Comparison of ENCODE assay signal across 8 cellular contexts in the genomic region with DNA sequence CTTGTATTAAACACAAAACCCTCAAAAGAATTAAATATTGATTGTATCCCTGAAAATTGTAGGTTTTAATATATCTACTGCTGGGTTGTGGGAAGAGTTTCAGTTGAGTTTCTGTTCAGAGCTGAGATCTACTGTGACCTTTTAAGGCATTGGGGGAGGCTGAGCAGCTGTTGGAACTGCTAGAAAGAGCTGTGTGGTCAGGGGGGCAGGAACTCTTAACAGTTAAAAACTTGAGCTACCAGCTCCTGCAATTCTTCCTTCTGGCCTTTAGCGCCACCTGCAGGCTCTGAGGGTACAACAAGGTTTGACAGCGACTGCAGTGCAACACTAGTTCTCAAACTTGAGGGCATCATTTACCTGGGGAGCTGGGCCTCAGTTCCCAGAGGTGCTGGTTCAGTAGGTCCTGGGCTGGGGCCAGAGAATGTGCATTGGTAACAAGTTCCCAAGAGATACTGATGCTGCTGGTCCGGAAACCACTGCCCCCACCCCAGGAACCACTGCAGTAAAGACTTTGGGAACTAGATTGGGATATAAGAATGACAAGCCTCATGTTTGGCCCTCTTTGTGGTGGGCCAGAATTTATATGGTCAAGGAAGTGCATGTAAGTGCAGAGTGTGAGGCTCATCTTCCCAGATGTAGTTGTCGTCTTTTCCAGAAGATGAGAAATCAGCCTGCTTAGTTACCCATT. TPM values are rescaled to one million over a fixed set of nuclear protein-coding genes. Genes with fewer than 3 reads are reported as not detected.
DNase-seq lines count a peak whose midpoint lies in the region; ATAC-seq and TF ChIP-seq lines count a peak whose summit lies in the region.

No MANE protein-coding gene starts in this region.

- intact Hi-C loops in head of caudate nucleus (cut with DNase I), result loop anchor here (5.0 to 10.0 kb wide), 3 partner anchors 830 to 1120 kb away; partner anchors contain the start of gene KPNA3
- intact Hi-C loops in upper lobe of right lung (cut with DNase I), result no loop called here

- CTCF ChIA-PET in SK-N-SH (lab: Yijun Ruan, JAX), result interaction anchor here (0.5 to 6.1 kb wide), 78 partner anchors 9 to 1121 kb away, joined by 3 to 47 read pairs (median 4); partner anchors contain the start of genes SPRYD7 and TRIM13

- H3K27me3 ChIP-seq in SK-N-SH (ENCODE audit: insufficient read depth), result no peaks in the 10 kb centered on the region
- no peaks in the 10 kb centered on the region for H3K27me3 ChIP-seq in upper lobe of right lung

- WGBS in SK-N-SH (ENCODE audit: low lambda C conversion rate), result 32% methylated on average over 4 of the region's 4 CpGs

- H3K36me3 ChIP-seq in SK-N-SH (replicated peaks in 1 of 2; ENCODE audit: control insufficient read depth in 1 of 2, insufficient read depth in 2 of 2, low read length in 1 of 2) (no peaks in the 10 kb centered on the region), upper lobe of right lung (no peaks in the 10 kb centered on the region)

- peak in 1 of 2 experiments; percentile 31; a peak in 3 of 4 replicates for TF ChIP-seq EP300 in SK-N-SH (IDR thresholded peaks at IDR 0.05; ENCODE audit: borderline replicate concordance in 1 of 2, low read depth in 1 of 2, low read length in 1 of 2)

- DNase-seq in GM12864 (ENCODE audit: low read depth), result peak; percentile 95
- DNase-seq in NCI-H1048 (lab: John Stamatoyannopoulos, UW), result peak; percentile 26
- DNase-seq in SK-N-SH, result peak; percentile 68
- DNase-seq in activated naive CD4-positive, alpha-beta T cell treated with anti-CD3 and anti-CD28 coated beads, Interleukin-2, amount 50 U/mL, for 72 hours (ENCODE audit: low spot score in 2 of 2), result peak; percentile 85 to 93
- peak; percentile 72 to 96 (median 91) for DNase-seq in head of caudate nucleus
- peak; percentile 86 for DNase-seq in pons (ENCODE audit: low spot score)
- peak; percentile 92 for DNase-seq in upper lobe of right lung

- H3F3A ChIP-seq in SK-N-SH (replicated peaks; ENCODE audit: insufficient read depth), result peaks cover 6% of the 10 kb centered on the region

- H3K4me2 ChIP-seq in SK-N-SH, result peak overlapping the region; percentile 37; the same call in 1 of the 2 replicates

- ATAC-seq in HG02588 (IDR thresholded peaks at IDR 0.05; ENCODE audit: unreplicated experiment), result peak; percentile 57
- peak; percentile 47 to 65 for ATAC-seq in activated naive CD4-positive, alpha-beta T cell treated with anti-CD3 and anti-CD28 coated beads, Interleukin-2, amount 50 U/mL, for 72 hours
- peak; percentile 72 for ATAC-seq in upper lobe of right lung

- no peaks in the 10 kb centered on the region for H4K20me1 ChIP-seq in SK-N-SH (ENCODE audit: insufficient read depth)

- H3K4me3 ChIP-seq in GM12864 (ENCODE audit: low read depth, low read length), result peak overlapping the region; percentile 25; the same call in 1 of the 2 replicates
- H3K4me3 ChIP-seq in SK-N-SH (ENCODE audit: low read depth in 2 of 2, low read length in 1 of 2), result peak overlapping the region in 1 of 2 experiments; percentile 40; a peak in 1 of 4 replicates
- no peak overlapping the region for H3K4me3 ChIP-seq in upper lobe of right lung

- POLR2A ChIA-PET in SK-N-SH (lab: Yijun Ruan, JAX), result interaction anchor here (1.1 kb wide), 1 partner anchor 915 kb away, joined by 5 read pairs; the partner anchor contains the start of gene TRIM13

- H3K9ac ChIP-seq in SK-N-SH, result no peak overlapping the region

- no peaks in the 10 kb centered on the region for H3K9me2 ChIP-seq in SK-N-SH

- no peaks in the 10 kb centered on the region for H3K9me3 Mint-ChIP-seq in activated naive CD4-positive, alpha-beta T cell treated with anti-CD3 and anti-CD28 coated beads, Interleukin-2, amount 50 U/mL, for 72 hours

- peaks cover 7 to 25% of the 10 kb centered on the region in 2 experiments for H3K4me1 ChIP-seq in SK-N-SH (ENCODE audit: control insufficient read depth in 1 of 2, insufficient read depth in 2 of 2, low read depth in 1 of 2, low read length in 1 of 2)
- peaks cover 49% of the 10 kb centered on the region for H3K4me1 ChIP-seq in upper lobe of right lung

- H3K27ac ChIP-seq in SK-N-SH (ENCODE audit: low read depth in 2 of 2, low read length in 1 of 2) (no peak overlapping the region), upper lobe of right lung (peak overlapping the region; percentile 96)

- H3K79me2 ChIP-seq in SK-N-SH (ENCODE audit: insufficient read depth), result peaks cover 58% of the 10 kb centered on the region

- peak; percentile 94 for TF ChIP-seq RAD21 in SK-N-SH (IDR thresholded peaks at IDR 0.05; ENCODE audit: low read length)

- TF ChIP-seq CTCF in GM12864 (IDR thresholded peaks at IDR 0.05; ENCODE audit: low read depth, low read length, missing control alignments) (peak; percentile 86), SK-N-SH (IDR thresholded peaks at IDR 0.05) (peak; percentile 88), upper lobe of right lung (IDR thresholded peaks at IDR 0.05) (peak; percentile 89)

- H3K27ac Mint-ChIP-seq in activated naive CD4-positive, alpha-beta T cell treated with anti-CD3 and anti-CD28 coated beads, Interleukin-2, amount 50 U/mL, for 72 hours, result peak overlapping the region in 1 of 2 donors; percentile 99

- no peak overlapping the region for H2AFZ ChIP-seq in SK-N-SH (ENCODE audit: low read depth)

- peaks cover 4 to 11% of the 10 kb centered on the region in 2 donors for H3K36me3 Mint-ChIP-seq in activated naive CD4-positive, alpha-beta T cell treated with anti-CD3 and anti-CD28 coated beads, Interleukin-2, amount 50 U/mL, for 72 hours

- H3K9me3 ChIP-seq in SK-N-SH (no peaks in the 10 kb centered on the region), upper lobe of right lung (no peaks in the 10 kb centered on the region)

TF ChIP-seq in SK-N-SH, 30 proteins besides CTCF, POLR2A, EP300 and RAD21:
- TF ChIP-seq SIN3A (IDR thresholded peaks at IDR 0.05; ENCODE audit: borderline replicate concordance, low read depth, low read length) (peak; percentile 38; the same call in 1 of the 2 replicates), YY1 (IDR thresholded peaks at IDR 0.05; ENCODE audit: low read depth) (no peak), SMC3 (IDR thresholded peaks at IDR 0.05; ENCODE audit: low read depth, low read length) (peak; percentile 81), NRF1 (IDR thresholded peaks at IDR 0.05; ENCODE audit: low read depth, low read length) (peak; percentile 20; the same call in 1 of the 2 replicates), CHD2 (IDR thresholded peaks at IDR 0.05; ENCODE audit: low read length, partially characterized antibody) (peak; percentile 26), FOXM1 (IDR thresholded peaks at IDR 0.05; ENCODE audit: low read depth) (no peak)
- TF ChIP-seq, protein P1, sequence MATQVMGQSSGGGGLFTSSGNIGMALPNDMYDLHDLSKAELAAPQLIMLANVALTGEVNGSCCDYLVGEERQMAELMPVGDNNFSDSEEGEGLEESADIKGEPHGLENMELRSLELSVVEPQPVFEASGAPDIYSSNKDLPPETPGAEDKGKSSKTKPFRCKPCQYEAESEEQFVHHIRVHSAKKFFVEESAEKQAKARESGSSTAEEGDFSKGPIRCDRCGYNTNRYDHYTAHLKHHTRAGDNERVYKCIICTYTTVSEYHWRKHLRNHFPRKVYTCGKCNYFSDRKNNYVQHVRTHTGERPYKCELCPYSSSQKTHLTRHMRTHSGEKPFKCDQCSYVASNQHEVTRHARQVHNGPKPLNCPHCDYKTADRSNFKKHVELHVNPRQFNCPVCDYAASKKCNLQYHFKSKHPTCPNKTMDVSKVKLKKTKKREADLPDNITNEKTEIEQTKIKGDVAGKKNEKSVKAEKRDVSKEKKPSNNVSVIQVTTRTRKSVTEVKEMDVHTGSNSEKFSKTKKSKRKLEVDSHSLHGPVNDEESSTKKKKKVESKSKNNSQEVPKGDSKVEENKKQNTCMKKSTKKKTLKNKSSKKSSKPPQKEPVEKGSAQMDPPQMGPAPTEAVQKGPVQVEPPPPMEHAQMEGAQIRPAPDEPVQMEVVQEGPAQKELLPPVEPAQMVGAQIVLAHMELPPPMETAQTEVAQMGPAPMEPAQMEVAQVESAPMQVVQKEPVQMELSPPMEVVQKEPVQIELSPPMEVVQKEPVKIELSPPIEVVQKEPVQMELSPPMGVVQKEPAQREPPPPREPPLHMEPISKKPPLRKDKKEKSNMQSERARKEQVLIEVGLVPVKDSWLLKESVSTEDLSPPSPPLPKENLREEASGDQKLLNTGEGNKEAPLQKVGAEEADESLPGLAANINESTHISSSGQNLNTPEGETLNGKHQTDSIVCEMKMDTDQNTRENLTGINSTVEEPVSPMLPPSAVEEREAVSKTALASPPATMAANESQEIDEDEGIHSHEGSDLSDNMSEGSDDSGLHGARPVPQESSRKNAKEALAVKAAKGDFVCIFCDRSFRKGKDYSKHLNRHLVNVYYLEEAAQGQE (IDR thresholded peaks at IDR 0.05; ENCODE audit: low read depth, low read length), result no peak
- TF ChIP-seq, protein P2, sequence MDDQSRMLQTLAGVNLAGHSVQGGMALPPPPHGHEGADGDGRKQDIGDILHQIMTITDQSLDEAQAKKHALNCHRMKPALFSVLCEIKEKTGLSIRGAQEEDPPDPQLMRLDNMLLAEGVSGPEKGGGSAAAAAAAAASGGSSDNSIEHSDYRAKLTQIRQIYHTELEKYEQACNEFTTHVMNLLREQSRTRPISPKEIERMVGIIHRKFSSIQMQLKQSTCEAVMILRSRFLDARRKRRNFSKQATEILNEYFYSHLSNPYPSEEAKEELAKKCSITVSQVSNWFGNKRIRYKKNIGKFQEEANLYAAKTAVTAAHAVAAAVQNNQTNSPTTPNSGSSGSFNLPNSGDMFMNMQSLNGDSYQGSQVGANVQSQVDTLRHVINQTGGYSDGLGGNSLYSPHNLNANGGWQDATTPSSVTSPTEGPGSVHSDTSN (IDR thresholded peaks at IDR 0.05), result no peak

RNA-seq across cellular contexts. Expression of gene RNASEH2B, which starts 2.5 kb away (rescaled TPM):
- polyA plus RNA-seq in SK-N-SH (2012; rRNA removed), result 13.0 and 18.3 TPM in 2 replicates
- polyA plus RNA-seq in SK-N-SH (2012; cell fraction: cytosol; rRNA removed), result 23.8 and 34.0 TPM in 2 replicates
- 9.5 and 14.8 TPM in 2 replicates for polyA plus RNA-seq in SK-N-SH (2012; cell fraction: nucleus; rRNA removed)
- total RNA-seq in activated naive CD4-positive, alpha-beta T cell treated with anti-CD3 and anti-CD28 coated beads, Interleukin-2, amount 50 U/mL, for 72 hours, result 10 to 100 TPM; 39.2 to 65.0 TPM
- 46.5 TPM for total RNA-seq in upper lobe of right lung

Comparison
In these comparisons a context has a peak if more than half of its experiments do, and no peak if none do; other contexts are left out.
1. DNase-seq: peak in every context shown above with its lines; median percentile 95 in GM12864; 92 in upper lobe of right lung; 91 in head of caudate nucleus; 89 in activated naive CD4-positive, alpha-beta T cell treated with anti-CD3 and anti-CD28 coated beads, Interleukin-2, amount 50 U/mL, for 72 hours; 86 in pons; 68 in SK-N-SH; 26 in NCI-H1048.